8 cellular contexts compared by ENCODE assay signal in genomic region chr3:129440648-129441190, GRCh38. TPM values are rescaled to one million over a fixed set of nuclear protein-coding genes. Genes with fewer than 3 reads are reported as not detected.
DNase-seq lines count a peak whose midpoint lies in the region; ATAC-seq and TF ChIP-seq lines count a peak whose summit lies in the region.

No MANE protein-coding gene starts in this region.

- 21% methylated on average over 5 of the region's 7 CpGs for WGBS in mesenchymal stem cell

- peak overlapping the region in 1 of 2 experiments; percentile 93 for H3K18ac ChIP-seq in mesenchymal stem cell (ENCODE audit: low read depth in 1 of 2, low read length in 2 of 2)

- no peak overlapping the region for H2BK15ac ChIP-seq in mesenchymal stem cell (ENCODE audit: low read depth, poor library complexity, severe bottlenecking)

- H3K36me3 ChIP-seq in right atrium auricular region, result peaks cover 18% of the 10 kb centered on the region
- peaks cover 2 to 25% of the 10 kb centered on the region in 2 experiments for H3K36me3 ChIP-seq in mesenchymal stem cell (ENCODE audit: control insufficient read depth in 1 of 2, insufficient read depth in 2 of 2, low read depth in 1 of 2, low read length in 2 of 2)

- peak overlapping the region; percentile 85 to 92 for H3K27ac ChIP-seq in right atrium auricular region
- peak overlapping the region; percentile 25 for H3K27ac ChIP-seq in mesenchymal stem cell (ENCODE audit: low read length, poor library complexity, severe bottlenecking)

- DNase-seq in right atrium auricular region (ENCODE audit: low spot score), result no peak
- DNase-seq in left cardiac atrium, result no peak
- DNase-seq in astrocyte of the spinal cord (ENCODE audit: low read depth, low spot score), result no peak
- no peak for DNase-seq in mesenchymal stem cell
- no peak for DNase-seq in mesenteric fat pad (ENCODE audit: low spot score)
- DNase-seq in iPS-NIHi11 (ENCODE audit: low spot score), result no peak
- DNase-seq in COR-L47 (lab: John Stamatoyannopoulos, UW), result no peak

- H2BK5ac ChIP-seq in mesenchymal stem cell (ENCODE audit: low read depth, low read length, poor library complexity, severe bottlenecking), result no peak overlapping the region

- H3K4me1 ChIP-seq in right atrium auricular region, result peaks cover 0 to 47% of the 10 kb centered on the region in 2 donors
- peaks cover 5% of the 10 kb centered on the region for H3K4me1 ChIP-seq in mesenchymal stem cell (ENCODE audit: control insufficient read depth, insufficient read depth, low read depth, low read length)

- peak overlapping the region; percentile 77 for H3K4me2 ChIP-seq in mesenchymal stem cell (ENCODE audit: low read length, poor library complexity, severe bottlenecking)

- no peak overlapping the region for H2BK12ac ChIP-seq in mesenchymal stem cell (ENCODE audit: low read length in 2 of 2)

- H2AFZ ChIP-seq in mesenchymal stem cell (ENCODE audit: low read depth, low read length), result no peak overlapping the region

- H3K9ac ChIP-seq in mesenchymal stem cell (ENCODE audit: low read length), result peak overlapping the region; percentile 93

- H4K8ac ChIP-seq in mesenchymal stem cell (ENCODE audit: low read length), result no peak overlapping the region

- H3K14ac ChIP-seq in mesenchymal stem cell (ENCODE audit: low read length in 2 of 2), result no peak overlapping the region

- H3K27me3 ChIP-seq in right atrium auricular region, result no peaks in the 10 kb centered on the region
- H3K27me3 ChIP-seq in mesenchymal stem cell (ENCODE audit: control insufficient read depth in 1 of 2, insufficient read depth in 1 of 2, low read length in 2 of 2), result no peaks in the 10 kb centered on the region

- ATAC-seq in left cardiac atrium, result no peak
- no peak for ATAC-seq in GM19455 (IDR thresholded peaks at IDR 0.05; ENCODE audit: unreplicated experiment)

- TF ChIP-seq CTCF in right atrium auricular region (IDR thresholded peaks at IDR 0.05) (no peak), astrocyte of the spinal cord (IDR thresholded peaks at IDR 0.05; ENCODE audit: low read depth, low read length) (no peak)

- H4K91ac ChIP-seq in mesenchymal stem cell (ENCODE audit: low read length), result no peak overlapping the region

- H3K4ac ChIP-seq in mesenchymal stem cell (ENCODE audit: low read depth in 1 of 2, low read length in 2 of 2), result no peak overlapping the region

- H3K79me1 ChIP-seq in mesenchymal stem cell (replicated peaks; ENCODE audit: low read length, poor library complexity, severe bottlenecking), result peaks cover 26% of the 10 kb centered on the region

- H3K23ac ChIP-seq in mesenchymal stem cell (ENCODE audit: low read length in 2 of 2), result no peak overlapping the region

- H3K4me3 ChIP-seq in right atrium auricular region (peak overlapping the region; percentile 82 to 88), astrocyte of the spinal cord (ENCODE audit: low read depth, low read length) (peak overlapping the region; percentile 95), mesenchymal stem cell (ENCODE audit: insufficient read depth in 1 of 2, low read depth in 1 of 2, low read length in 2 of 2) (peak overlapping the region; percentile 81 to 98)

- in situ Hi-C loops in astrocyte of the spinal cord (cut with HindIII; ENCODE audit: low sequenced_read_pairs), result no loop called here

- H3K9me3 ChIP-seq in right atrium auricular region (no peaks in the 10 kb centered on the region), mesenchymal stem cell (ENCODE audit: control insufficient read depth, low read length) (no peaks in the 10 kb centered on the region)

- no peak overlapping the region for H2AK5ac ChIP-seq in mesenchymal stem cell (ENCODE audit: low read length, severe bottlenecking)

- no peak overlapping the region for H2BK120ac ChIP-seq in mesenchymal stem cell (ENCODE audit: low read depth, low read length)

- intact Hi-C loops in left cardiac atrium (cut with DNase I), result no loop called here

RNA-seq across cellular contexts. Expression of gene IFT122, which starts 0.7 kb away (rescaled TPM):
- total RNA-seq in right atrium auricular region, result 10 to 100 TPM; 18.5 to 36.9 TPM
- 10 to 100 TPM; 20.2 to 43.4 TPM for total RNA-seq in left cardiac atrium
- 8.0 TPM for polyA plus RNA-seq in mesenchymal stem cell (2013, experiment 1 of 2)
- polyA plus RNA-seq in mesenchymal stem cell (2013, experiment 2 of 2), result 8.2 TPM
- 30.5 TPM for total RNA-seq in mesenteric fat pad

RNA-seq across cellular contexts. Expression of gene MBD4, which starts 1.0 kb away (rescaled TPM):
- total RNA-seq in right atrium auricular region (10 to 100 TPM; 17.8 to 26.4 TPM), left cardiac atrium (10 to 100 TPM; 18.7 to 48.9 TPM), mesenteric fat pad (37.1 TPM)
- 32.0 TPM for polyA plus RNA-seq in mesenchymal stem cell (2013, experiment 1 of 2)
- 31.3 TPM for polyA plus RNA-seq in mesenchymal stem cell (2013, experiment 2 of 2)

RNA-seq across cellular contexts. Expression of gene EFCAB12, which starts 12.3 kb away (rescaled TPM):
- under 1 TPM in 1 of 2 donors, not detected in 1; 0.28 TPM for total RNA-seq in right atrium auricular region
- under 1 TPM; 0.32 to 0.37 TPM for total RNA-seq in left cardiac atrium
- polyA plus RNA-seq in mesenchymal stem cell (2013, experiment 1 of 2), result 0.39 TPM
- 0.42 TPM for polyA plus RNA-seq in mesenchymal stem cell (2013, experiment 2 of 2)
- total RNA-seq in mesenteric fat pad, result 1.1 TPM
